1 cellular context compared by ENCODE assay signal in genomic region chr3:149180057-149180573, GRCh38.
A peak's percentile ranks its signal among the peaks of the same experiment; 100 is the strongest.
TF ChIP-seq lines count a peak whose summit lies in the region.

No MANE protein-coding gene starts in this region.

TF ChIP-seq in A549, 52 proteins besides CTCF, POLR2A, EP300 and RAD21 (continued from another document):
- TF ChIP-seq BCL3 (IDR thresholded peaks at IDR 0.05) (peak; percentile 90; the same call in 2 of the 3 replicates), PHF8 (IDR thresholded peaks at IDR 0.05; ENCODE audit: borderline replicate concordance, low read depth) (no peak), CEBPB (IDR thresholded peaks at IDR 0.05) (peak; percentile 81 to 83), RARB (CRISPR knock-in tag; IDR thresholded peaks at IDR 0.05) (peak; percentile 69; the same call in 1 of the 2 replicates), USF2 (IDR thresholded peaks at IDR 0.05) (peak; percentile 37; the same call in 1 of the 2 replicates), SREBF2 (IDR thresholded peaks at IDR 0.05) (no peak), ZSCAN20 (CRISPR knock-in tag; IDR thresholded peaks at IDR 0.05) (peak; percentile 91), FOSL2 (IDR thresholded peaks at IDR 0.05) (peak; percentile 94), FOSL2 (CRISPR knock-in tag; IDR thresholded peaks at IDR 0.05) (peak; percentile 97), RCOR1 (IDR thresholded peaks at IDR 0.05; ENCODE audit: low read depth, low read length) (no peak), CBX8 (IDR thresholded peaks at IDR 0.05) (no peak), TFCP2L1 (CRISPR knock-in tag; IDR thresholded peaks at IDR 0.05) (peak; percentile 88; the same call in 1 of the 2 replicates), ESRRA (IDR thresholded peaks at IDR 0.05; ENCODE audit: borderline replicate concordance, low read length) (no peak), MAFK (IDR thresholded peaks at IDR 0.05; ENCODE audit: partially characterized antibody) (peak; percentile 3), BHLHE40 (IDR thresholded peaks at IDR 0.05; ENCODE audit: low read depth, low read length) (no peak), HEYL (CRISPR knock-in tag; IDR thresholded peaks at IDR 0.05) (peak; percentile 70), MAZ (IDR thresholded peaks at IDR 0.05; ENCODE audit: borderline replicate concordance, low read depth, low read length) (no peak), SMC3 (IDR thresholded peaks at IDR 0.05) (peak; percentile 30; the same call in 2 of the 3 replicates), TP53 (CRISPR knock-in tag; IDR thresholded peaks at IDR 0.05) (no peak), KDM5A (IDR thresholded peaks at IDR 0.05) (no peak), JUNB (IDR thresholded peaks at IDR 0.05) (peak; percentile 94), CHD4 (IDR thresholded peaks at IDR 0.05; ENCODE audit: borderline replicate concordance) (no peak), HDAC2 (IDR thresholded peaks at IDR 0.05) (no peak), GATA3 (IDR thresholded peaks at IDR 0.05; ENCODE audit: borderline replicate concordance) (peak; percentile 83), CBX2 (IDR thresholded peaks at IDR 0.05; ENCODE audit: borderline replicate concordance, low read depth) (no peak), JUN (IDR thresholded peaks at IDR 0.05) (peak; percentile 93), HOXB13 (CRISPR knock-in tag; IDR thresholded peaks at IDR 0.05; ENCODE audit: low read depth) (peak; percentile 86), HMGXB4 (CRISPR knock-in tag; IDR thresholded peaks at IDR 0.05; ENCODE audit: borderline replicate concordance) (no peak), FOSB (CRISPR knock-in tag; IDR thresholded peaks at IDR 0.05) (no peak), FOXS1 (CRISPR knock-in tag; IDR thresholded peaks at IDR 0.05) (no peak), E2F6 (IDR thresholded peaks at IDR 0.05; ENCODE audit: borderline replicate concordance, low read depth) (peak; percentile 56; the same call in 1 of the 2 replicates), NR3C1 (IDR thresholded peaks at IDR 0.05) (no peak), CHD2 (IDR thresholded peaks at IDR 0.05; ENCODE audit: low read length, partially characterized antibody) (no peak), PBX3 (IDR thresholded peaks at IDR 0.05) (no peak), RNF2 (IDR thresholded peaks at IDR 0.05; ENCODE audit: borderline replicate concordance, low read depth) (no peak), ZFP36 (IDR thresholded peaks at IDR 0.05; ENCODE audit: borderline replicate concordance, partially characterized antibody) (peak; percentile 4), EHF (CRISPR knock-in tag; IDR thresholded peaks at IDR 0.05) (no peak), ATOH8 (CRISPR knock-in tag; IDR thresholded peaks at IDR 0.05; ENCODE audit: low read depth) (peak; percentile 90), ZNF302 (CRISPR knock-in tag; IDR thresholded peaks at IDR 0.05) (no peak), KDM1A (IDR thresholded peaks at IDR 0.05; ENCODE audit: low read depth) (no peak), NFE2L2 (conservative IDR thresholded peaks at IDR 0.05; ENCODE audit: low read length) (no peak)
